In the genomic region with DNA sequence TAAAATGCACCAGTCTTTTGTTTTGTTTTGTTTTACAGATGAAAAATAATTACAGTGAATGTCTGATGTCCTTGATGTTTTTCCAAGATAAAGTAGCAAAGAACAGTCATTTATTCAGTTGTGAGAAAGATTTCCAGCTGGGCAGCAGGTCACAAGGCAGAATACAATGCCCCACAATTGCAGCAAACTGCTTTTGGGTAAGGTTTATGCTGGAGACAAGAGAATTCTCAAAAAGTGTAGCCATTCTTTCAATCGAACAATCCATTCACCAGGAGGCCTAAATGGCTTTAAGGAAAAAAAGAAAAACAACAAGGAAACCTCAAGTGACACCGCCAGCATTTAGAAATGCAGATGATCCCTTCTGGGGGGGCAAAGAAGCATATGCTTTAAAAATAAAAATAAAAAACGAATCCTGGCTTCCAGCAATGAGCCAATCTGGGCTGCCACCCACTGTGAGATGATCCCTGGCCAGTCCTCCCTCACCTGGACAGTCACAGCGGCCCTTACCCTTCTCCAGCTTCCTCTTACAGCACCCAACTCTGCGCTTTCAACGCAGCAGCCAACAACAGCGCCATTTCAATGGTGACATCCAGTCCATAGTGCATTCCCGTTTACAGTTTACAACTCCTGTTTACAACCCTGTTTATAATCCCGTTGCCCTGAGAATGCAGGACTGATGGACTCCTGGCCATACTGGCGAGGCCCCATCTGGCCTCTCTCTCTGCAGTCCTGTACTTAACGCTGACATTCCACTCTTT, we compare ENCODE assay signal across 1 cellular context.
TF ChIP-seq lines count a peak whose summit lies in the region.

No MANE protein-coding gene starts in this region.

TF ChIP-seq in GM23338, 12 proteins besides CTCF, POLR2A, EP300 and RAD21:
- TF ChIP-seq ZNF114 (CRISPR knock-in tag; IDR thresholded peaks at IDR 0.05) (no peak), EZH2 (IDR thresholded peaks at IDR 0.05; ENCODE audit: low read depth, unreplicated experiment) (no peak), ZNF331 (CRISPR knock-in tag; IDR thresholded peaks at IDR 0.05; ENCODE audit: low read depth) (no peak), NANOG (IDR thresholded peaks at IDR 0.05; ENCODE audit: borderline replicate concordance) (no peak)
- TF ChIP-seq, protein P1, sequence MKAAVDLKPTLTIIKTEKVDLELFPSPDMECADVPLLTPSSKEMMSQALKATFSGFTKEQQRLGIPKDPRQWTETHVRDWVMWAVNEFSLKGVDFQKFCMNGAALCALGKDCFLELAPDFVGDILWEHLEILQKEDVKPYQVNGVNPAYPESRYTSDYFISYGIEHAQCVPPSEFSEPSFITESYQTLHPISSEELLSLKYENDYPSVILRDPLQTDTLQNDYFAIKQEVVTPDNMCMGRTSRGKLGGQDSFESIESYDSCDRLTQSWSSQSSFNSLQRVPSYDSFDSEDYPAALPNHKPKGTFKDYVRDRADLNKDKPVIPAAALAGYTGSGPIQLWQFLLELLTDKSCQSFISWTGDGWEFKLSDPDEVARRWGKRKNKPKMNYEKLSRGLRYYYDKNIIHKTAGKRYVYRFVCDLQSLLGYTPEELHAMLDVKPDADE (IDR thresholded peaks at IDR 0.05) = no peak
